Comparison of ENCODE assay signal across 9 cellular contexts in the genomic region with DNA sequence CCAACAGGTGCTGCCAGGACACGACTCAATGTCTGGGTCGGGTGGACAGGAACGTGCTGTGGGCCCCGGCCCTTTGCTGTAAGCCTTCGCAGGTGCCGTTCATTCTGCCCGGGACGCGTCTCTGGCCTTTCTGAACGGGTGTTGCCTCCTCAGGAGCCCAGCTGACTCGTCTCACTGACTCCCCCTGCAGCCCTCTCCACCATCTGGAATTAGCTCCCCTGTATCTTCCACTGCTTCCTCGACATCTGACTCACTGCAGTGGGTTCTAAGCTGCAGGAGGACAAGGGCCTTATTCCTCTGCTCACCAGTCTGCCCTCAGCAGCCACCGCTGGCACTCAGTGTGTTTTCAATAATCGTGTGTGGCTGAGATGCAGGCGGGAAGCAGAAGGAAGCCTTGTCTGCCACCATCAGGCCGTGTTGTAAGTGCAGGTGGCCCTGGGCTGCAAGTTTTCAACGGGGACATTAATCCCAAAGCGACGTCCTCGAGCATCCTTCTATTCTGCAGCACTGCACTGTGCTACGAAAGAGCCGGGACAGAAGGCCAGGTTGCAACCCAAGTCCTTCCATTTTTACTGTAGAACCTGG.
DNase-seq lines count a peak whose midpoint lies in the region; ATAC-seq, FAIRE-seq and TF ChIP-seq lines count a peak whose summit lies in the region.
"Had no signal": no experiment of that assay in that cellular context is flagged by ENCODE, and none has a peak within 500 bp of the region (broad histone marks: within the 10 kb centered on the region; RNA-seq: fewer than 3 reads in every experiment).

No MANE protein-coding gene starts in this region.

- H3K4me3 Mint-ChIP-seq in immature natural killer cell, result no peak overlapping the region

- H3K4me1 Mint-ChIP-seq in immature natural killer cell, result peaks cover 8 to 12% of the 10 kb centered on the region in 2 donors

- peaks cover 0 to 3% (median 1%) of the 10 kb centered on the region in 3 donors for H3K27me3 Mint-ChIP-seq in immature natural killer cell (ENCODE audit: low read depth in 3 of 3)

- CTCF ChIA-PET in endothelial cell of umbilical vein (lab: Charles Lee), result interaction anchor here (0.6 to 2.0 kb wide), 9 partner anchors 10 to 444 kb away, joined by 3 to 11 read pairs (median 4); no protein-coding TSS in a partner anchor

- no peak overlapping the region for H4K8ac ChIP-seq in neuronal stem cell (ENCODE audit: low read depth, low read length)

- peak overlapping the region in 1 of 6 donors; percentile 55 for H3K27ac Mint-ChIP-seq in immature natural killer cell

- peak overlapping the region; percentile 46 for H3K18ac ChIP-seq in neuronal stem cell (ENCODE audit: low read length)

- BruUV-seq in endothelial cell of umbilical vein (replicated peaks; lab: Mats Ljungman, UMichigan), result no TSS peak

- WGBS in neuronal stem cell (ENCODE audit: extremely low coverage in 2 of 2, insufficient read length in 2 of 2, insufficient replicate concordance in 1 of 2), 2 donors, result no CpG with 5 or more reads among the region's 22 CpGs

- intact Hi-C loops in endothelial cell of umbilical vein (cut with micrococcal nuclease) (loop anchor here (2.0 to 10.0 kb wide), 3 partner anchors 38 to 450 kb away; partner anchors contain the start of gene FOXC2), head of caudate nucleus (cut with DNase I) (no loop called here)

- H3F3A ChIP-seq in OCI-LY1 (ENCODE audit: insufficient read depth, low read length), result no peaks in the 10 kb centered on the region

- H3K9me1 ChIP-seq in endothelial cell of umbilical vein (replicated peaks; ENCODE audit: control insufficient read depth, extremely low read depth, insufficient read depth, low read length), result no peaks in the 10 kb centered on the region

- H3K79me2 ChIP-seq in OCI-LY1 (ENCODE audit: insufficient read depth, low read length) (no peaks in the 10 kb centered on the region), endothelial cell of umbilical vein (ENCODE audit: control insufficient read depth, insufficient read depth, low read length) (no peaks in the 10 kb centered on the region)

- no peak overlapping the region for H3K14ac ChIP-seq in neuronal stem cell (ENCODE audit: low read length)

- H3K36me3 Mint-ChIP-seq in immature natural killer cell, result no peaks in the 10 kb centered on the region

- H2BK12ac ChIP-seq in neuronal stem cell (ENCODE audit: low read length), result no peak overlapping the region

- no peak overlapping the region for H2BK120ac ChIP-seq in neuronal stem cell (ENCODE audit: low read depth, low read length)

- in situ Hi-C loops in G401 (cut with HindIII; ENCODE audit: low sequenced_read_pairs), result no loop called here

- H3K23ac ChIP-seq in neuronal stem cell (ENCODE audit: low read depth, low read length, poor library complexity), result no peak overlapping the region

- no peak overlapping the region for H4K91ac ChIP-seq in neuronal stem cell (ENCODE audit: low read depth, low read length, poor library complexity)

- H4K20me1 ChIP-seq in OCI-LY1 (ENCODE audit: insufficient read depth, low read length) (no peaks in the 10 kb centered on the region), endothelial cell of umbilical vein (replicated peaks; ENCODE audit: control insufficient read depth, extremely low read depth, insufficient read depth, low read length) (no peaks in the 10 kb centered on the region)

- H3K9me2 ChIP-seq in OCI-LY1 (ENCODE audit: low read depth, low read length), result no peaks in the 10 kb centered on the region

- no peak overlapping the region for H3K27ac ChIP-seq in OCI-LY1 (ENCODE audit: low read depth, low read length, poor library complexity, severe bottlenecking)
- H3K27ac ChIP-seq in endothelial cell of umbilical vein (ENCODE audit: insufficient read depth, low read depth, low read length), result no peak overlapping the region
- no peak overlapping the region for H3K27ac ChIP-seq in neuronal stem cell (replicated peaks; ENCODE audit: low read length)

- H3K36me3 ChIP-seq in OCI-LY1 (ENCODE audit: insufficient read depth, low read length) (no peaks in the 10 kb centered on the region), endothelial cell of umbilical vein (ENCODE audit: control insufficient read depth in 2 of 2, extremely low read depth in 1 of 2, insufficient read depth in 2 of 2, low read length in 2 of 2) (no peaks in the 10 kb centered on the region), neuronal stem cell (replicated peaks in 1 of 2; ENCODE audit: control insufficient read depth in 2 of 2, insufficient read depth in 2 of 2, low read length in 2 of 2) (no peaks in the 10 kb centered on the region)

- no peak overlapping the region for H3K9ac ChIP-seq in OCI-LY1 (ENCODE audit: low read length)
- H3K9ac ChIP-seq in endothelial cell of umbilical vein (replicated peaks; ENCODE audit: extremely low read depth, insufficient read depth, low read length), result no peak overlapping the region
- no peak overlapping the region for H3K9ac ChIP-seq in neuronal stem cell (ENCODE audit: low read depth, low read length, poor library complexity)

- no peak overlapping the region for H3K4me2 ChIP-seq in OCI-LY1 (ENCODE audit: low read length)
- no peak overlapping the region for H3K4me2 ChIP-seq in endothelial cell of umbilical vein (ENCODE audit: insufficient read depth, low read length)
- H3K4me2 ChIP-seq in neuronal stem cell (ENCODE audit: insufficient read depth, low read length, poor library complexity, severe bottlenecking), result no peak overlapping the region

- H2BK5ac ChIP-seq in neuronal stem cell (ENCODE audit: low read length), result no peak overlapping the region

- H3K4me1 ChIP-seq in OCI-LY1 (ENCODE audit: insufficient read depth, low read length, severe bottlenecking) (no peaks in the 10 kb centered on the region), endothelial cell of umbilical vein (ENCODE audit: control insufficient read depth, extremely low read depth, insufficient read depth, low read length) (peaks cover 7% of the 10 kb centered on the region), neuronal stem cell (ENCODE audit: control insufficient read depth in 2 of 2, insufficient read depth in 1 of 2, low read depth in 1 of 2, low read length in 2 of 2) (peaks cover 0 to 4% of the 10 kb centered on the region in 2 donors)

- H3K9me3 ChIP-seq in OCI-LY1 (ENCODE audit: low read length) (no peaks in the 10 kb centered on the region), endothelial cell of umbilical vein (replicated peaks; ENCODE audit: control insufficient read depth, insufficient read depth, low read length) (no peaks in the 10 kb centered on the region), neuronal stem cell (replicated peaks in 1 of 2; ENCODE audit: control insufficient read depth in 2 of 2, insufficient read depth in 1 of 2, low read depth in 1 of 2, low read length in 2 of 2) (no peaks in the 10 kb centered on the region)

- POLR2A ChIA-PET in endothelial cell of umbilical vein (lab: Charles Lee), result interaction anchor here (0.7 kb wide), 1 partner anchor 259 kb away, joined by 3 read pairs; no protein-coding TSS in a partner anchor

- H2BK15ac ChIP-seq in neuronal stem cell (ENCODE audit: low read length), result peak overlapping the region; percentile 28

- ATAC-seq in HG03108 (IDR thresholded peaks at IDR 0.05; ENCODE audit: unreplicated experiment) (no peak), GM19452 (IDR thresholded peaks at IDR 0.05; ENCODE audit: unreplicated experiment) (no peak)

- no peaks in the 10 kb centered on the region for H3K27me3 ChIP-seq in OCI-LY1 (ENCODE audit: insufficient read depth, low read length)
- no peaks in the 10 kb centered on the region for H3K27me3 ChIP-seq in endothelial cell of umbilical vein (ENCODE audit: control insufficient read depth in 2 of 2, insufficient read depth in 2 of 2, low read length in 2 of 2)
- peaks cover 0 to 3% (median 0%) of the 10 kb centered on the region in 3 experiments for H3K27me3 ChIP-seq in neuronal stem cell (ENCODE audit: control insufficient read depth in 3 of 3, insufficient read depth in 3 of 3, low read depth in 1 of 3, low read length in 3 of 3)

- no peak overlapping the region for H2AK5ac ChIP-seq in neuronal stem cell (ENCODE audit: low read depth, low read length)

- TF ChIP-seq POLR2A in endothelial cell of umbilical vein (IDR thresholded peaks at IDR 0.05; ENCODE audit: low read depth, low read length), result no peak

- no peaks in the 10 kb centered on the region for H3K79me1 ChIP-seq in neuronal stem cell (ENCODE audit: low read depth, low read length)

- H3K4ac ChIP-seq in neuronal stem cell (ENCODE audit: low read length), result no peak overlapping the region

- FAIRE-seq in endothelial cell of umbilical vein (lab: Jason Lieb, UNC), result peak; percentile 76

- TF ChIP-seq CTCF in OCI-LY1 (IDR thresholded peaks at IDR 0.05; ENCODE audit: low read length), result peak; percentile 18; the same call in 1 of the 2 replicates
- TF ChIP-seq CTCF in endothelial cell of umbilical vein (IDR thresholded peaks at IDR 0.05; ENCODE audit: extremely low read depth in 1 of 2, insufficient read depth in 1 of 2, low read depth in 1 of 2, low read length in 2 of 2), result peak in 1 of 2 donors; percentile 29

- H2AFZ ChIP-seq in OCI-LY1 (ENCODE audit: low read length) (no peak overlapping the region), endothelial cell of umbilical vein (ENCODE audit: low read depth, low read length) (no peak overlapping the region), neuronal stem cell (ENCODE audit: low read length) (no peak overlapping the region)

- H3K4me3 ChIP-seq in OCI-LY1 (ENCODE audit: low read depth, low read length, poor library complexity, severe bottlenecking), result no peak overlapping the region
- no peak overlapping the region for H3K4me3 ChIP-seq in endothelial cell of umbilical vein (replicated peaks in 1 of 3; ENCODE audit: insufficient read depth in 1 of 3, low read depth in 1 of 3, low read length in 3 of 3)
- H3K4me3 ChIP-seq in neuronal stem cell (ENCODE audit: low read length in 2 of 2), result no peak overlapping the region

- no peaks in the 10 kb centered on the region for H3K9me3 Mint-ChIP-seq in immature natural killer cell

- DNase-seq in G401 (ENCODE audit: low spot score), result peak; percentile 8
- peak; percentile 41 for DNase-seq in endothelial cell of umbilical vein (ENCODE audit: low read depth, low spot score)
- DNase-seq in neuronal stem cell (ENCODE audit: low spot score), result peak; percentile 14
- no peak for DNase-seq in immature natural killer cell
- no peak for DNase-seq in head of caudate nucleus
- DNase-seq: erythroblast had no signal

- dilution Hi-C loops in endothelial cell of umbilical vein (cut with MboI; ENCODE audit: extremely low pct_ligation_motif_present, low sequenced_read_pairs), result no loop called here

TF ChIP-seq in endothelial cell of umbilical vein, 7 proteins besides CTCF, POLR2A, EP300 and RAD21 (continues in another document):
- TF ChIP-seq EZH2 (IDR thresholded peaks at IDR 0.05; ENCODE audit: borderline replicate concordance, low read depth, low read length, severe bottlenecking) (no peak), GATA2 (IDR thresholded peaks at IDR 0.05; ENCODE audit: insufficient read depth, insufficient read length, low read depth, low read length) (no peak), MAX (IDR thresholded peaks at IDR 0.05; ENCODE audit: insufficient read depth, insufficient read length) (no peak), JUN (IDR thresholded peaks at IDR 0.05; ENCODE audit: borderline replicate concordance, insufficient read depth, insufficient read length, low read depth) (no peak)

Comparison
In these comparisons a context has a peak if more than half of its experiments do, and no peak if none do; other contexts are left out.
1. DNase-seq: peak in G401 (single experiment), endothelial cell of umbilical vein (single experiment) and neuronal stem cell (single experiment); none in immature natural killer cell (0 of 3) and head of caudate nucleus (0 of 42).